In the genomic region with DNA sequence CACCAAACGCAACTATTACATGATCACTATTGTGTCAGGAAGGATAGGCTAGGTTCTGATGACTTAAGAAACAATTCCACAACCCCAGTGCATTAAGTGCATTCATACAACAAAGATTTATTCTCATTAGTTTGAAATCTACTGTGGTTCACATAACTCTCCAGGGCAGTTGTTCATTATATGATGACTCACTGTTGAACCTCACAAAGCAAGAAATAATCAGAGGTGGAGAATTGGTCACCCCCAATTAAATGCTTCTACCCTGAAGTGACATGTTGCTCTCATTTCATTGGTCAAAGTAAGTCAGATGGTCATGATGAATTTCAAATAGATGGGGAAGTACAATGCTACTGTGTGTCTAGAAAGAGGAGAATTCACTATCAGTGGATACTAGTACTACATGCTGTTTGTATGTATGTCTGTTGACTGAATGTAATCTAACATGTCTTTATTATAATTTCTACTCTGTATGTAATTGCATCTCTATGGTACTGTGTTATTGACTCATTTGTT, we compare ENCODE assay signal across 29 cellular contexts. TPM values are rescaled to one million over a fixed set of nuclear protein-coding genes. Genes with fewer than 3 reads are reported as not detected.
A peak's percentile ranks its signal among the peaks of the same experiment; 100 is the strongest.
DNase-seq lines count a peak whose midpoint lies in the region; TF ChIP-seq lines count a peak whose summit lies in the region.
"Had no signal": no experiment of that assay in that cellular context is flagged by ENCODE, and none has a peak within 500 bp of the region (broad histone marks: within the 10 kb centered on the region; RNA-seq: fewer than 3 reads in every experiment).

No MANE protein-coding gene starts in this region.

- no peak overlapping the region for H3K4me2 ChIP-seq in hepatocyte
- H3K4me2 ChIP-seq: A549, SK-N-SH had no signal

- H3K36me3 ChIP-seq in hepatocyte (replicated peaks; ENCODE audit: insufficient read depth, low read depth): no peaks in the 10 kb centered on the region
- H3K36me3 ChIP-seq: cardiac muscle cell, thoracic aorta had no signal

- no peak overlapping the region for H3K4me3 ChIP-seq in hepatocyte
- H3K4me3 ChIP-seq: A549, cardiac muscle cell, thoracic aorta had no signal

- no peak overlapping the region for H2AFZ ChIP-seq in hepatocyte

- peaks cover 4% of the 10 kb centered on the region for H3K27me3 ChIP-seq in hepatocyte

- H3K79me2 ChIP-seq in hepatocyte: no peaks in the 10 kb centered on the region

- no peaks in the 10 kb centered on the region for H3K9me2 ChIP-seq in hepatocyte (replicated peaks; ENCODE audit: insufficient read depth)
- H3K9me2 ChIP-seq: SK-N-SH had no signal

- no peaks in the 10 kb centered on the region for H3K4me1 ChIP-seq in hepatocyte (ENCODE audit: insufficient read depth)
- H3K4me1 ChIP-seq: A549 had no signal

- no peak for TF ChIP-seq CTCF in hepatocyte (IDR thresholded peaks at IDR 0.05; ENCODE audit: poor library complexity)

- no peaks in the 10 kb centered on the region for H3K9me3 ChIP-seq in hepatocyte (ENCODE audit: low read depth)
- H3K9me3 ChIP-seq: A549, SK-N-SH, thoracic aorta had no signal

- no peak overlapping the region for H3K27ac ChIP-seq in hepatocyte
- H3K27ac ChIP-seq: A549, cardiac muscle cell, HL-60, RWPE1, thoracic aorta had no signal

- H4K20me1 ChIP-seq in hepatocyte (ENCODE audit: insufficient read depth, poor library complexity, severe bottlenecking): no peaks in the 10 kb centered on the region

- 93% methylated on average over 1 of the region's 1 CpG for WGBS in hepatocyte (ENCODE audit: low lambda C conversion rate, missing lambda C conversion rate)

- DNase-seq in SIG-M5 treated with dmso at 0.1 percent for 504 hours (lab: John Stamatoyannopoulos, UW; ENCODE audit: unreplicated experiment): peak; percentile 20
- no peak for DNase-seq in SIG-M5 (lab: John Stamatoyannopoulos, UW)
- DNase-seq in HT1080 (ENCODE audit: low read depth): peak; percentile 13
- peak; percentile 4 for DNase-seq in amniotic epithelial cell (ENCODE audit: low read depth)
- peak; percentile 23 for DNase-seq in kidney glomerular epithelial cell (lab: John Stamatoyannopoulos, UW)
- DNase-seq in NCI-H2029 treated with DMSO at 0.1 percent for 48 hours (lab: John Stamatoyannopoulos, UW): no peak
- DNase-seq in occipital lobe (lab: John Stamatoyannopoulos, UW): no peak
- DNase-seq in hepatocyte (ENCODE audit: low spot score): no peak
- DNase-seq: activated CD4-positive, alpha-beta T cell treated with anti-CD3 and anti-CD28 coated beads for 1 hour; activated effector memory CD4-positive, alpha-beta T cell treated with Interleukin-2 at 50 U/mL for 16 hours; AML-193; CD4-positive, CD25-positive, alpha-beta regulatory T cell; glutamatergic neuron; H7; islet precursor cell; KG1; midbrain; naive B cell; NCI-H146; NCI-H446 treated with DMSO at 0.1 percent for 48 hours; posterior cingulate gyrus; right cardiac atrium; SK-N-SH; stimulated activated CD4-positive, alpha-beta T cell treated with anti-CD3 and anti-CD28 coated beads, Interleukin-1b, Interleukin-23, amount 100 ng/mL, for 48 hours had no signal

RNA-seq across cellular contexts. Expression of a gene that starts 6.1 kb away (rescaled TPM):
- 1.1 and 1.4 TPM in 2 replicates for total RNA-seq in HT1080 (2014; rRNA removed; shearing (Covaris generic))
- polyA plus RNA-seq in HT1080 (2015; cell fraction: cytosol; rRNA removed): 1.3 and 2.1 TPM in 2 replicates
- polyA plus RNA-seq in HT1080 (2015; cell fraction: nucleus; rRNA removed): 4.9 and 6.4 TPM in 2 replicates
- total RNA-seq in occipital lobe (9.0 TPM), hepatocyte (4.6 and 5.8 TPM in 2 replicates)
- polyA plus RNA-seq in hepatocyte: 1.5 and 2.3 TPM in 2 replicates

Comparison
In these comparisons a context has a peak if more than half of its experiments do, and no peak if none do; other contexts are left out.
1. DNase-seq: peak in SIG-M5 treated with dmso at 0.1 percent for 504 hours (single experiment), HT1080 (single experiment), amniotic epithelial cell (single experiment) and kidney glomerular epithelial cell (single experiment); none in SIG-M5 (single experiment), NCI-H2029 treated with DMSO at 0.1 percent for 48 hours (single experiment), occipital lobe (single experiment) and hepatocyte (single experiment).